1 cellular context compared by ENCODE assay signal in genomic region chr7:43138710-43139601, GRCh38.
TF ChIP-seq lines count a peak whose summit lies in the region.

No MANE protein-coding gene starts in this region.

TF ChIP-seq in IMR-90, 13 proteins besides CTCF, POLR2A, EP300 and RAD21 (continued from another document):
- TF ChIP-seq USF2 (IDR thresholded peaks at IDR 0.05; ENCODE audit: low read depth, low read length), result no peak
- no peak for TF ChIP-seq NFE2L2 (IDR thresholded peaks at IDR 0.05; ENCODE audit: low read depth, low read length)
- no peak for TF ChIP-seq RCOR1 (IDR thresholded peaks at IDR 0.05; ENCODE audit: insufficient replicate concordance, low read length)
- no peak for TF ChIP-seq MAFK (IDR thresholded peaks at IDR 0.05; ENCODE audit: low read depth, low read length)
- TF ChIP-seq ELK1 (IDR thresholded peaks at IDR 0.05; ENCODE audit: borderline replicate concordance, low read depth, low read length), result no peak
- no peak for TF ChIP-seq MAZ (IDR thresholded peaks at IDR 0.05; ENCODE audit: borderline replicate concordance, low read depth, low read length)
- TF ChIP-seq FOS (IDR thresholded peaks at IDR 0.05; ENCODE audit: low read depth, low read length), result no peak
TF ChIP-seq in IMR-90: peak in this region for 0.
